Comparison of ENCODE assay signal across 14 cellular contexts in the genomic region with DNA sequence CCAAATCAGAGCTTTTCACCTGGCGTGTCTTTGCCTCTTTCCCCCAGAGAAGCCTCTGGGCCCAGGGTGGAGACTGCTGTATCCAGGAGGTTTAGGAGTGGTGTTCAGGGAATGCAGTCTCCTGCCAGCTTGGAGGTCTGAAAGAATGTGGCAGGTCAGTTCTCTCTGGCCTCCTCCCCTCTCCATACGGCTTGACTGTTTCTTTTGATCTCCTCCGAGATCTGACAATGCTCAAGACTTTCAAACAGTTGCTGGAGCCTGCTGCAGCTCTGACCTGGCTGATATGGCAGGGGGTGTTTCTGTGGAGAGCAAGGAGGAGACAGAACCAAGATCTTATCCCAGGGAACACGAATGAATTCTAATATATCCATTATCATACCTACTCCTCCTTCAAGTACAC. TPM values are rescaled to one million over a fixed set of nuclear protein-coding genes. Genes with fewer than 3 reads are reported as not detected.
DNase-seq lines count a peak whose midpoint lies in the region; ATAC-seq and TF ChIP-seq lines count a peak whose summit lies in the region.
"Had no signal": no experiment of that assay in that cellular context is flagged by ENCODE, and none has a peak within 500 bp of the region (broad histone marks: within the 10 kb centered on the region; RNA-seq: fewer than 3 reads in every experiment).

No MANE protein-coding gene starts in this region.

- no peak for DNase-seq in HCT116 (ENCODE audit: low read depth, low spot score)
- DNase-seq in WTC11 (ENCODE audit: low spot score) = no peak
- peak; percentile 50 for DNase-seq in iPS-NIHi7 (ENCODE audit: extremely low spot score)
- DNase-seq in psoas muscle = no peak
- no peak for DNase-seq in SKM-1 (lab: John Stamatoyannopoulos, UW; ENCODE audit: unreplicated experiment)
- no peak for DNase-seq in immature natural killer cell
- DNase-seq: CD4-positive, alpha-beta memory T cell; NCI-H510A treated with DMSO at 0.1 percent for 48 hours; RPMI8226; T-helper 9 cell had no signal

- H3K27me3 Mint-ChIP-seq in WTC11 (ENCODE audit: low read depth) = no peaks in the 10 kb centered on the region; the same call in 1 of the 2 replicates
- peaks cover 0 to 5% (median 4%) of the 10 kb centered on the region in 3 donors for H3K27me3 Mint-ChIP-seq in immature natural killer cell (ENCODE audit: low read depth in 3 of 3)

- TF ChIP-seq RAD21 in HCT116 (IDR thresholded peaks at IDR 0.05; ENCODE audit: low read depth) = no peak

- H2AFZ ChIP-seq in HCT116 (ENCODE audit: low read depth, low read length, poor library complexity, severe bottlenecking) = no peak overlapping the region

- H3K9me2 ChIP-seq in HCT116 (ENCODE audit: insufficient read depth) = no peaks in the 10 kb centered on the region

- H3K4me3 ChIP-seq in HCT116 (replicated peaks in 1 of 2; ENCODE audit: low read depth in 1 of 2, low read length in 2 of 2) (no peak overlapping the region), psoas muscle (no peak overlapping the region)

- no TSS peak for BruUV-seq in HCT116 (replicated peaks; lab: Mats Ljungman, UMichigan)

- no peak overlapping the region for H3K4me2 ChIP-seq in HCT116 (ENCODE audit: low read length)

- H3K4me3 Mint-ChIP-seq in WTC11 (no peak overlapping the region), immature natural killer cell (no peak overlapping the region)
- H3K4me3 Mint-ChIP-seq: CD4-positive, alpha-beta memory T cell had no signal

- H3K9me3 Mint-ChIP-seq in WTC11 (peaks cover 40% of the 10 kb centered on the region), immature natural killer cell (peaks cover 0 to 14% (median 5%) of the 10 kb centered on the region in 6 donors)

- H3K4me1 ChIP-seq in HCT116 (ENCODE audit: control insufficient read depth in 1 of 2, insufficient read depth in 2 of 2, low read length in 2 of 2) (peaks cover 0 to 11% of the 10 kb centered on the region in 2 experiments; a peak in 2 of 4 replicates), psoas muscle (peaks cover 9% of the 10 kb centered on the region)

- H3K27me3 ChIP-seq in HCT116 (ENCODE audit: insufficient read depth, low read length) = no peaks in the 10 kb centered on the region
- H3K27me3 ChIP-seq in psoas muscle (ENCODE audit: insufficient read depth in 3 of 3, low read length in 2 of 3) = no peaks in the 10 kb centered on the region

- H3K27ac ChIP-seq in HCT116 (ENCODE audit: low read depth, low read length) = no peak overlapping the region
- H3K27ac ChIP-seq in psoas muscle = peak overlapping the region; percentile 41
- H3K27ac ChIP-seq: epithelial cell of prostate had no signal

- no peaks in the 10 kb centered on the region for H3K79me2 ChIP-seq in HCT116 (ENCODE audit: insufficient read depth, low read length)

- peaks cover 3 to 6% of the 10 kb centered on the region in 2 experiments; a peak in 2 of 4 replicates for H3K9me3 ChIP-seq in HCT116 (ENCODE audit: control insufficient read depth in 1 of 2, insufficient read depth in 1 of 2, low read depth in 1 of 2, low read length in 2 of 2)
- H3K9me3 ChIP-seq in psoas muscle = peaks cover 6% of the 10 kb centered on the region

- no peak for TF ChIP-seq POLR2A in HCT116 (IDR thresholded peaks at IDR 0.05; ENCODE audit: borderline replicate concordance, extremely low read depth, insufficient read depth, insufficient read length)

- H4K20me1 ChIP-seq in HCT116 (ENCODE audit: insufficient read depth) = no peaks in the 10 kb centered on the region

- CTCF ChIA-PET in HCT116 (lab: Charles Lee) (no interaction called here), WTC11 (lab: Charles Lee) (interaction anchor here (0.8 to 1.9 kb wide), 3 partner anchors 38 to 494 kb away, joined by 3 to 4 read pairs (median 4); no protein-coding TSS in a partner anchor)

- H3K9ac ChIP-seq in HCT116 (ENCODE audit: low read length) = no peak overlapping the region

- ATAC-seq in HCT116 (peak; percentile 55), WTC11 (peak; percentile 88), psoas muscle (peak in 2 of 4 donors; percentile 28 to 40), GM18858 (IDR thresholded peaks at IDR 0.05; ENCODE audit: unreplicated experiment) (no peak), GM21786 (IDR thresholded peaks at IDR 0.05; ENCODE audit: unreplicated experiment) (no peak)

- POLR2A ChIA-PET in HCT116 (lab: Charles Lee) = no interaction called here
- POLR2A ChIA-PET in WTC11 (lab: Charles Lee) = no interaction called here

- intact Hi-C loops in HCT116 (cut with micrococcal nuclease) = no loop called here
- intact Hi-C loops in psoas muscle (cut with DNase I) = no loop called here

- H3K27ac Mint-ChIP-seq in WTC11 = no peak overlapping the region
- H3K27ac Mint-ChIP-seq in immature natural killer cell = no peak overlapping the region
- H3K27ac Mint-ChIP-seq: activated T-helper 2 cell treated with anti-CD3 and anti-CD28 coated beads, Interferon-gamma antibody, Interleukin-2, Interleukin-4, amounts not matched to agents 10 μg/mL and 5 μg/mL and 100 μg/mL, durations not matched to agents 14 hours and 24 hours and 36 hours; CD4-positive, alpha-beta memory T cell had no signal

- H3K4me1 Mint-ChIP-seq in WTC11 (peaks cover 5% of the 10 kb centered on the region), immature natural killer cell (peaks cover 11 to 24% of the 10 kb centered on the region in 2 donors)
- H3K4me1 Mint-ChIP-seq: CD4-positive, alpha-beta memory T cell had no signal

- H3K36me3 Mint-ChIP-seq in WTC11 (peaks cover 37% of the 10 kb centered on the region), immature natural killer cell (peaks cover 5 to 7% (median 5%) of the 10 kb centered on the region in 3 donors)
- H3K36me3 Mint-ChIP-seq: CD4-positive, alpha-beta memory T cell had no signal

- WGBS in psoas muscle, 3 donors = 29 to 34% (median 33%) methylated on average over 4 of the region's 4 CpGs

- no peak for TF ChIP-seq CTCF in HCT116 (IDR thresholded peaks at IDR 0.05 in 2 of 3, conservative IDR thresholded peaks at IDR 0.05 in 1 of 3; ENCODE audit: borderline replicate concordance in 1 of 3, insufficient read depth in 1 of 3, low read depth in 2 of 3, low read length in 2 of 3)
- TF ChIP-seq CTCF in WTC11 (IDR thresholded peaks at IDR 0.05) = no peak
- no peak for TF ChIP-seq CTCF in psoas muscle (IDR thresholded peaks at IDR 0.05)

- RAD21 ChIA-PET in HCT116 (lab: Charles Lee; ENCODE audit: low non-redundant PET in 1 of 2, low total read pairs in 2 of 2, uncharacterized antibody in 2 of 2, unreplicated experiment in 2 of 2) = no interaction called here

- no peaks in the 10 kb centered on the region for H3K36me3 ChIP-seq in HCT116 (ENCODE audit: control insufficient read depth in 1 of 2, insufficient read depth in 2 of 2, low read length in 2 of 2)
- H3K36me3 ChIP-seq in psoas muscle (ENCODE audit: insufficient read depth in 1 of 2, low read depth in 1 of 2) = no peaks in the 10 kb centered on the region

TF ChIP-seq in HCT116, 20 proteins besides CTCF, POLR2A, EP300 and RAD21:
- TF ChIP-seq, protein P1, sequence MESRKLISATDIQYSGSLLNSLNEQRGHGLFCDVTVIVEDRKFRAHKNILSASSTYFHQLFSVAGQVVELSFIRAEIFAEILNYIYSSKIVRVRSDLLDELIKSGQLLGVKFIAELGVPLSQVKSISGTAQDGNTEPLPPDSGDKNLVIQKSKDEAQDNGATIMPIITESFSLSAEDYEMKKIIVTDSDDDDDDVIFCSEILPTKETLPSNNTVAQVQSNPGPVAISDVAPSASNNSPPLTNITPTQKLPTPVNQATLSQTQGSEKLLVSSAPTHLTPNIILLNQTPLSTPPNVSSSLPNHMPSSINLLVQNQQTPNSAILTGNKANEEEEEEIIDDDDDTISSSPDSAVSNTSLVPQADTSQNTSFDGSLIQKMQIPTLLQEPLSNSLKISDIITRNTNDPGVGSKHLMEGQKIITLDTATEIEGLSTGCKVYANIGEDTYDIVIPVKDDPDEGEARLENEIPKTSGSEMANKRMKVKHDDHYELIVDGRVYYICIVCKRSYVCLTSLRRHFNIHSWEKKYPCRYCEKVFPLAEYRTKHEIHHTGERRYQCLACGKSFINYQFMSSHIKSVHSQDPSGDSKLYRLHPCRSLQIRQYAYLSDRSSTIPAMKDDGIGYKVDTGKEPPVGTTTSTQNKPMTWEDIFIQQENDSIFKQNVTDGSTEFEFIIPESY (IDR thresholded peaks at IDR 0.05; ENCODE audit: extremely low read depth, insufficient replicate concordance, low read length) = no peak
- TF ChIP-seq SRF (IDR thresholded peaks at IDR 0.05; ENCODE audit: low read depth) (no peak), SIN3A (IDR thresholded peaks at IDR 0.05; ENCODE audit: low read depth) (no peak), EGR1 (IDR thresholded peaks at IDR 0.05; ENCODE audit: low read depth) (no peak)

TF ChIP-seq in WTC11, 78 proteins besides CTCF, POLR2A, EP300 and RAD21 (continues in another document):
- TF ChIP-seq, protein P2, sequence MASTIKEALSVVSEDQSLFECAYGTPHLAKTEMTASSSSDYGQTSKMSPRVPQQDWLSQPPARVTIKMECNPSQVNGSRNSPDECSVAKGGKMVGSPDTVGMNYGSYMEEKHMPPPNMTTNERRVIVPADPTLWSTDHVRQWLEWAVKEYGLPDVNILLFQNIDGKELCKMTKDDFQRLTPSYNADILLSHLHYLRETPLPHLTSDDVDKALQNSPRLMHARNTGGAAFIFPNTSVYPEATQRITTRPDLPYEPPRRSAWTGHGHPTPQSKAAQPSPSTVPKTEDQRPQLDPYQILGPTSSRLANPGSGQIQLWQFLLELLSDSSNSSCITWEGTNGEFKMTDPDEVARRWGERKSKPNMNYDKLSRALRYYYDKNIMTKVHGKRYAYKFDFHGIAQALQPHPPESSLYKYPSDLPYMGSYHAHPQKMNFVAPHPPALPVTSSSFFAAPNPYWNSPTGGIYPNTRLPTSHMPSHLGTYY (CRISPR knock-in tag; IDR thresholded peaks at IDR 0.05) = no peak
- TF ChIP-seq, protein P3, sequence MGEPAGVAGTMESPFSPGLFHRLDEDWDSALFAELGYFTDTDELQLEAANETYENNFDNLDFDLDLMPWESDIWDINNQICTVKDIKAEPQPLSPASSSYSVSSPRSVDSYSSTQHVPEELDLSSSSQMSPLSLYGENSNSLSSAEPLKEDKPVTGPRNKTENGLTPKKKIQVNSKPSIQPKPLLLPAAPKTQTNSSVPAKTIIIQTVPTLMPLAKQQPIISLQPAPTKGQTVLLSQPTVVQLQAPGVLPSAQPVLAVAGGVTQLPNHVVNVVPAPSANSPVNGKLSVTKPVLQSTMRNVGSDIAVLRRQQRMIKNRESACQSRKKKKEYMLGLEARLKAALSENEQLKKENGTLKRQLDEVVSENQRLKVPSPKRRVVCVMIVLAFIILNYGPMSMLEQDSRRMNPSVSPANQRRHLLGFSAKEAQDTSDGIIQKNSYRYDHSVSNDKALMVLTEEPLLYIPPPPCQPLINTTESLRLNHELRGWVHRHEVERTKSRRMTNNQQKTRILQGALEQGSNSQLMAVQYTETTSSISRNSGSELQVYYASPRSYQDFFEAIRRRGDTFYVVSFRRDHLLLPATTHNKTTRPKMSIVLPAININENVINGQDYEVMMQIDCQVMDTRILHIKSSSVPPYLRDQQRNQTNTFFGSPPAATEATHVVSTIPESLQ (CRISPR knock-in tag; IDR thresholded peaks at IDR 0.05) = no peak

RNA-seq across cellular contexts. Expression of a gene that starts 24.7 kb away (rescaled TPM):
- 0.91 TPM for total RNA-seq in HCT116 (2021; ENCODE audit: unreplicated experiment)
- not detected in 2 replicates for polyA plus RNA-seq in HCT116 (2012)
- 0.92 to 2.0 TPM (median 1.4 TPM) in 3 replicates for total RNA-seq in WTC11 (2021)
- total RNA-seq in psoas muscle = under 1 TPM in 1 of 4 donors, not detected in 3; 0.13 TPM
- polyA plus RNA-seq in psoas muscle = under 1 TPM in 2 of 3 donors, not detected in 1; 0.07 to 0.66 TPM
- polyA plus RNA-seq in immature natural killer cell = not detected
- total RNA-seq: activated T-helper 2 cell treated with anti-CD3 and anti-CD28 coated beads, Interferon-gamma antibody, Interleukin-2, Interleukin-4, amounts not matched to agents 10 μg/mL and 5 μg/mL and 100 μg/mL, durations not matched to agents 14 hours and 24 hours and 36 hours; CD4-positive, alpha-beta memory T cell had no signal
- polyA plus RNA-seq: CD4-positive, alpha-beta memory T cell had no signal

Comparison
In these comparisons a context has a peak if more than half of its experiments do, and no peak if none do; other contexts are left out.
1. ATAC-seq: peak in HCT116 (single experiment) and WTC11 (single experiment); none in GM18858 (single experiment) and GM21786 (single experiment).